ENCODE assay signal across 8 cellular contexts in the genomic region with DNA sequence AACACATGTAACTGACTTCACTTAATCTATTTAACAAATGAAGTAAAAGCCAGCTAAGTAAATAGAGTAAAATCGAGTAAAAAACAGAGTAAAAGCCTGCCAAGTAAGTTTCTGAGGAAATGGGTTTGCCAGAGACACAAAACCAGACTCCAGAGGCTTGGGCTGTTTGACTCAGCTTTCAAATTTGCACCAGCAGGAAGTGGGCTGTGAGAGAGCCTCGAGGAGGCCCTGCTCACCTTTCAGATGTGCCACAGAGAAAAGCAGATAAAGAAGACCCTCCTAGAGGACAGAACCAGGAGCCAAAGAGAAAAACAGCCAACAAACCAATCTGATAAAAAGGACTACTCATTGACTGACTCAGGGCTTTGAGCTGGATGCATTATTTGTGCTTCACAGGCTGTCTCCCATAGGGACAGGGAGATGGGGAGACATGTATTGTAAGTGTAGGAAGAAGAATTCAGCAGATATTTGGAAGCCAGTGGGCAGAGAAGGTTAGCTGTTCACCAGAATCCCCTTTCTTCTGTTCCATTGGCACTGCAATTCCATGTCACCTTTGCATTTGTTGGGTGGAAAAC. TPM values are rescaled to one million over a fixed set of nuclear protein-coding genes. Genes with fewer than 3 reads are reported as not detected.
DNase-seq lines count a peak whose midpoint lies in the region; ATAC-seq and TF ChIP-seq lines count a peak whose summit lies in the region.

No MANE protein-coding gene starts in this region.

- no peak overlapping the region for H3K4me3 ChIP-seq in astrocyte of the spinal cord (ENCODE audit: low read depth, low read length)

- no peak overlapping the region for H3K4me3 Mint-ChIP-seq in endothelial cell (ENCODE audit: unreplicated experiment)

- H3K27me3 Mint-ChIP-seq in endothelial cell (ENCODE audit: unreplicated experiment) = peaks cover 3% of the 10 kb centered on the region

- no peak overlapping the region for H3K27ac Mint-ChIP-seq in endothelial cell (ENCODE audit: unreplicated experiment)

- TF ChIP-seq CTCF in astrocyte of the spinal cord (IDR thresholded peaks at IDR 0.05; ENCODE audit: low read depth, low read length) = no peak
- TF ChIP-seq CTCF in endothelial cell (IDR thresholded peaks at IDR 0.05; ENCODE audit: unreplicated experiment) = no peak

- no peaks in the 10 kb centered on the region for H3K36me3 Mint-ChIP-seq in endothelial cell (ENCODE audit: low read depth, unreplicated experiment)

- in situ Hi-C loops in astrocyte of the spinal cord (cut with HindIII; ENCODE audit: low sequenced_read_pairs) = no loop called here

- H3K4me1 Mint-ChIP-seq in endothelial cell (ENCODE audit: unreplicated experiment) = peaks cover 12% of the 10 kb centered on the region

- DNase-seq in AG20443 (ENCODE audit: low spot score) (peak; percentile 32), astrocyte of the spinal cord (ENCODE audit: low read depth, low spot score) (peak; percentile 71), endothelial cell (ENCODE audit: low spot score) (no peak), NAMALWA (ENCODE audit: low spot score) (no peak), MV-4-11 (lab: John Stamatoyannopoulos, UW) (no peak)
- DNase-seq in effector CD8-positive, alpha-beta T cell (lab: John Stamatoyannopoulos, UW) = no peak

- peak; percentile 76 for ATAC-seq in GM19397 (IDR thresholded peaks at IDR 0.05; ENCODE audit: unreplicated experiment)
- ATAC-seq in HG03354 (IDR thresholded peaks at IDR 0.05; ENCODE audit: poor library complexity, severe bottlenecking, unreplicated experiment) = peak; percentile 85

- no peaks in the 10 kb centered on the region for H3K9me3 Mint-ChIP-seq in endothelial cell (ENCODE audit: unreplicated experiment)

RNA-seq across cellular contexts. Expression of gene AMACR, which starts 14.4 kb away (rescaled TPM):
- 29.3 TPM for total RNA-seq in endothelial cell (ENCODE audit: unreplicated experiment)

RNA-seq across cellular contexts. Expression of gene C1QTNF3, which starts 20.8 kb away (rescaled TPM):
- 2.1 TPM for total RNA-seq in endothelial cell (ENCODE audit: unreplicated experiment)

RNA-seq across cellular contexts. Expression of gene SLC45A2, which starts 37.7 kb away (rescaled TPM):
- total RNA-seq in endothelial cell (ENCODE audit: unreplicated experiment) = 0.15 TPM

Comparison
In these comparisons a context has a peak if more than half of its experiments do, and no peak if none do; other contexts are left out.
1. DNase-seq: peak in AG20443 (single experiment) and astrocyte of the spinal cord (single experiment); none in endothelial cell (single experiment), NAMALWA (single experiment), MV-4-11 (single experiment) and effector CD8-positive, alpha-beta T cell (single experiment).